ENCODE assay signal across 1 cellular context in genomic region chr10:87030912-87031635, GRCh38.
A peak's percentile ranks its signal among the peaks of the same experiment; 100 is the strongest.
TF ChIP-seq lines count a peak whose summit lies in the region.

No MANE protein-coding gene starts in this region.

TF ChIP-seq in HEK293, 187 proteins besides CTCF, POLR2A, EP300 and RAD21 (continued from another document):
- TF ChIP-seq ZNF529 (tag by site-specific recombination; IDR thresholded peaks at IDR 0.05; ENCODE audit: insufficient replicate concordance): peak; percentile 83
- TF ChIP-seq ZNF510 (tag by site-specific recombination; IDR thresholded peaks at IDR 0.05; ENCODE audit: insufficient replicate concordance): peak; percentile 43
- TF ChIP-seq ZNF626 (tag by site-specific recombination; IDR thresholded peaks at IDR 0.05): 0 out of 2 replicates have a peak, but pooled peaks have one; percentile 10
- TF ChIP-seq ZNF26 (tag by site-specific recombination; IDR thresholded peaks at IDR 0.05): 0 out of 2 replicates have a peak, but pooled peaks have one; percentile 17
- no peak for TF ChIP-seq ZNF792 (tag by site-specific recombination; IDR thresholded peaks at IDR 0.05)
- TF ChIP-seq ZNF398 (tag by site-specific recombination; IDR thresholded peaks at IDR 0.05): no peak
- TF ChIP-seq PRDM6 (tag by site-specific recombination; IDR thresholded peaks at IDR 0.05): no peak
- TF ChIP-seq PRDM10 (tag by site-specific recombination; IDR thresholded peaks at IDR 0.05): no peak
